ENCODE assay signal across 22 cellular contexts in the genomic region with DNA sequence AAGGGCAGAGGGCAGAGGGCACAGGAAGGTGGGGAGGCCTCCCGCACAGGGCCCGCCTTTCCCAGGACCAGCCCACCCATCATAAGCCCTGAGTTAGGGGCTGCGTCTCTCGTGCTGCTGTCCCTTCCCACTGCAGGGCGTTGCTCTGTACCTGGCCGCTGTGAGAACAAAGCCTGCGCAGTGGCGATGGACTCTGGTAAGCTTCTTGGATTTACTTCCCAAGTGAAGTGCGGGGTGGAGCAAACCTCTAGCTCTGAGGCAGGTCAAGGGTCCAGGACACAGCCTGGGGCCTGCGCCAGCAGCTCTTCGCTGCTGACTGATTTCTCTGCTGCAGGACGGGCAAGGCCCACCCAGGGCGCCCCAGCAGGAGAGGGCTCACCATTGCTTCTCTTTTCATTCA. TPM values are rescaled to one million over a fixed set of nuclear protein-coding genes. Genes with fewer than 3 reads are reported as not detected.
DNase-seq lines count a peak whose midpoint lies in the region; ATAC-seq, FAIRE-seq and TF ChIP-seq lines count a peak whose summit lies in the region.
"Had no signal": no experiment of that assay in that cellular context is flagged by ENCODE, and none has a peak within 500 bp of the region (broad histone marks: within the 10 kb centered on the region; RNA-seq: fewer than 3 reads in every experiment).

No MANE protein-coding gene starts in this region.

- DNase-seq in H9 (no peak), left lobe of liver (ENCODE audit: low spot score) (no peak), osteoblast (ENCODE audit: insufficient read length, low spot score, missing footprints) (peak; percentile 23), testis (peak; percentile 58), GM12891 (ENCODE audit: insufficient read length, low spot score) (no peak), T-helper 2 cell (no peak), HFFc6 (no peak)
- DNase-seq: ACHN; BE2C; C1 segment of cervical spinal cord; CD4-positive, alpha-beta T cell; DMS153; DMS79; GDM1; HCEC 1CT had no signal

- H3K4me3 Mint-ChIP-seq in H9, result no peak overlapping the region
- H3K4me3 Mint-ChIP-seq in HFFc6, result no peak overlapping the region
- H3K4me3 Mint-ChIP-seq: CD4-positive, alpha-beta T cell had no signal

- intact Hi-C loops in testis (cut with DNase I; ENCODE audit: low total_unique reads), result loop anchor here (5.0 kb wide), 1 partner anchor 246 kb away; no protein-coding TSS in a partner anchor

- no peak overlapping the region for H3T11ph ChIP-seq in H9 (ENCODE audit: low read length)

- H2AK5ac ChIP-seq in H9 (ENCODE audit: insufficient read length, low read length), result no peak overlapping the region

- no peak overlapping the region for H3K18ac ChIP-seq in H9 (ENCODE audit: insufficient read length, low read depth, low read length)

- H3K27me3 ChIP-seq in H9 (ENCODE audit: insufficient read depth, low read length) (no peaks in the 10 kb centered on the region), osteoblast (ENCODE audit: insufficient read depth, low read length) (no peaks in the 10 kb centered on the region), testis (no peaks in the 10 kb centered on the region)
- H3K27me3 ChIP-seq: BE2C had no signal

- H3K14ac ChIP-seq in H9 (ENCODE audit: insufficient read depth, low read length), result peak overlapping the region; percentile 52

- H3K36me3 ChIP-seq in osteoblast (ENCODE audit: insufficient read depth, low read length) (no peaks in the 10 kb centered on the region), testis (ENCODE audit: low read depth, missing control alignments) (no peaks in the 10 kb centered on the region)
- H3K36me3 ChIP-seq: BE2C had no signal

- TF ChIP-seq CTCF in H9 (conservative IDR thresholded peaks at IDR 0.05) (no peak), osteoblast (IDR thresholded peaks at IDR 0.05; ENCODE audit: extremely low read depth, low read depth, low read length) (no peak), testis (IDR thresholded peaks at IDR 0.05) (no peak), HFFc6 (IDR thresholded peaks at IDR 0.05) (no peak)

- H2BK12ac ChIP-seq in H9 (ENCODE audit: insufficient read length, low read depth, low read length), result no peak overlapping the region

- H2BK120ac ChIP-seq in H9 (ENCODE audit: low read depth, low read length, poor library complexity, severe bottlenecking), result no peak overlapping the region

- no peak overlapping the region for H3K23ac ChIP-seq in H9 (ENCODE audit: insufficient read length, low read depth, low read length)

- H3K9me3 ChIP-seq in H9 (ENCODE audit: control insufficient read depth, low read depth, low read length) (no peaks in the 10 kb centered on the region), osteoblast (ENCODE audit: low read depth, low read length) (no peaks in the 10 kb centered on the region), testis (no peaks in the 10 kb centered on the region)
- H3K9me3 ChIP-seq: BE2C had no signal

- H3K4me2 ChIP-seq in H9 (ENCODE audit: insufficient read depth, insufficient read length, low read length) (no peak overlapping the region), osteoblast (ENCODE audit: insufficient read depth, low read length) (no peak overlapping the region)

- H3K79me2 ChIP-seq in H9 (ENCODE audit: insufficient read depth, low read length) (no peaks in the 10 kb centered on the region), osteoblast (ENCODE audit: insufficient read depth, low read length) (no peaks in the 10 kb centered on the region)

- H3K4ac ChIP-seq in H9 (ENCODE audit: low read depth, low read length), result no peak overlapping the region

- TF ChIP-seq POLR2A in testis (IDR thresholded peaks at IDR 0.05) (no peak), GM12891 (IDR thresholded peaks at IDR 0.05; ENCODE audit: low read depth, low read length) (no peak)

- H2BK15ac ChIP-seq in H9 (ENCODE audit: low read depth, low read length), result no peak overlapping the region

- H2BK20ac ChIP-seq in H9 (ENCODE audit: low read depth, low read length, poor library complexity, severe bottlenecking), result no peak overlapping the region

- H4K8ac ChIP-seq in H9 (replicated peaks; ENCODE audit: insufficient read length, low read depth, low read length), result no peak overlapping the region

- peaks cover 2% of the 10 kb centered on the region; the same call in 1 of the 2 replicates for H3K27me3 Mint-ChIP-seq in H9 (ENCODE audit: low read depth)
- H3K27me3 Mint-ChIP-seq in HFFc6 (ENCODE audit: insufficient read depth), result peaks cover 4% of the 10 kb centered on the region; the same call in 1 of the 2 replicates
- H3K27me3 Mint-ChIP-seq: CD4-positive, alpha-beta T cell had no signal

- H3K9me3 Mint-ChIP-seq in H9 (no peaks in the 10 kb centered on the region), HFFc6 (no peaks in the 10 kb centered on the region)
- H3K9me3 Mint-ChIP-seq: CD4-positive, alpha-beta T cell had no signal

- H2BK5ac ChIP-seq in H9 (ENCODE audit: insufficient read length, low read length), result no peak overlapping the region

- WGBS in H9 (ENCODE audit: extremely low coverage, insufficient read length, low lambda C conversion rate), result no CpG with 5 or more reads among the region's 13 CpGs
- 63 to 64% methylated on average over 5 to 13 of the region's 13 CpGs for WGBS in testis, 2 donors

- H3K23me2 ChIP-seq in H9 (ENCODE audit: insufficient read length, low read depth, low read length, poor library complexity, severe bottlenecking), result no peaks in the 10 kb centered on the region

- H4K91ac ChIP-seq in H9 (ENCODE audit: insufficient read length, low read depth, low read length), result no peak overlapping the region

- H3K36me3 Mint-ChIP-seq in H9 (ENCODE audit: insufficient read depth in 1 of 3, low read depth in 3 of 3) (peaks cover 0 to 9% (median 2%) of the 10 kb centered on the region in 3 experiments; a peak in 3 of 7 replicates), HFFc6 (ENCODE audit: low read depth) (no peaks in the 10 kb centered on the region)

- H3K27ac ChIP-seq in H9 (ENCODE audit: insufficient read length, low read depth, low read length) (no peak overlapping the region), osteoblast (ENCODE audit: low read depth, low read length) (no peak overlapping the region), testis (no peak overlapping the region)
- H3K27ac ChIP-seq: HL-60 had no signal

- ATAC-seq in left lobe of liver (peak; percentile 8), HG03196 (IDR thresholded peaks at IDR 0.05; ENCODE audit: unreplicated experiment) (no peak)
- ATAC-seq: K562 had no signal

- H4K5ac ChIP-seq in H9 (ENCODE audit: insufficient read length, low read depth, low read length), result no peak overlapping the region

- no peaks in the 10 kb centered on the region for H3K4me1 ChIP-seq in H9 (ENCODE audit: insufficient read depth, low read length)
- peaks cover 5% of the 10 kb centered on the region for H3K4me1 ChIP-seq in osteoblast (ENCODE audit: insufficient read depth, low read length)
- H3K4me1 ChIP-seq in testis, result peaks cover 4% of the 10 kb centered on the region
- H3K4me1 ChIP-seq: BE2C had no signal

- FAIRE-seq in GM12891 (lab: Jason Lieb, UNC), result no peak
- FAIRE-seq: A204.1, H1, K562 had no signal

- H3K27ac Mint-ChIP-seq in H9 (peak overlapping the region in 1 of 3 experiments; percentile 54; a peak in 3 of 7 replicates), HFFc6 (no peak overlapping the region)
- H3K27ac Mint-ChIP-seq: CD4-positive, alpha-beta T cell had no signal

- H4K20me1 ChIP-seq in H9 (ENCODE audit: control insufficient read depth, insufficient read depth, insufficient read length) (no peaks in the 10 kb centered on the region), osteoblast (ENCODE audit: insufficient read depth, low read length) (no peaks in the 10 kb centered on the region)

- H3K4me3 ChIP-seq in osteoblast (ENCODE audit: insufficient read depth, low read length) (no peak overlapping the region), testis (no peak overlapping the region)
- H3K4me3 ChIP-seq: K562 had no signal

- H3K56ac ChIP-seq in H9 (ENCODE audit: insufficient read length, low read depth, low read length), result no peak overlapping the region

- H3K79me1 ChIP-seq in H9 (ENCODE audit: insufficient read depth, low read depth, low read length, poor library complexity, severe bottlenecking), result no peaks in the 10 kb centered on the region

- H2AFZ ChIP-seq in H9 (ENCODE audit: low read length) (no peak overlapping the region), osteoblast (ENCODE audit: low read length) (no peak overlapping the region)

- peaks cover 13 to 22% of the 10 kb centered on the region in 2 experiments for H3K4me1 Mint-ChIP-seq in H9
- H3K4me1 Mint-ChIP-seq in HFFc6 (ENCODE audit: low read depth), result peaks cover 18% of the 10 kb centered on the region

- no peak overlapping the region for H3K9ac ChIP-seq in H9 (ENCODE audit: extremely low read depth, insufficient read length, low read length)

TF ChIP-seq in GM12891, 5 proteins besides CTCF, POLR2A, EP300 and RAD21:
- no peak for TF ChIP-seq TAF1 (IDR thresholded peaks at IDR 0.05; ENCODE audit: low read depth, low read length)

RNA-seq across cellular contexts. Expression of a gene that starts 23.9 kb away (rescaled TPM):
- total RNA-seq in H9 (2021), result 0.81 and 0.83 TPM in 2 replicates
- not detected for total RNA-seq in left lobe of liver
- not detected in 2 replicates for total RNA-seq in osteoblast
- 1 to 10 TPM; 2.7 to 2.8 TPM for total RNA-seq in testis
- polyA plus RNA-seq in testis (ENCODE audit: insufficient read depth, low read depth, low replicate concordance), result 0.84 TPM
- polyA plus RNA-seq in GM12891 (2012; ENCODE audit: low read depth, missing spikeins), result 0.03 TPM
- total RNA-seq in HFFc6 (2021; fragmentation: NEBNext Ultra II Directional; extraction: Animal tissue kit (Norgen Biotek cat#: 25700)), result not detected
- total RNA-seq: CD4-positive, alpha-beta T cell; Daoy; HT1080; K562 had no signal
- polyA plus RNA-seq: K562 had no signal

Comparison
In these comparisons a context has a peak if more than half of its experiments do, and no peak if none do; other contexts are left out.
1. DNase-seq: peak in osteoblast (single experiment) and testis (single experiment); none in H9 (single experiment), left lobe of liver (single experiment), GM12891 (single experiment), T-helper 2 cell (0 of 5) and HFFc6 (single experiment).